ENCODE assay signal across 15 cellular contexts in the genomic region with DNA sequence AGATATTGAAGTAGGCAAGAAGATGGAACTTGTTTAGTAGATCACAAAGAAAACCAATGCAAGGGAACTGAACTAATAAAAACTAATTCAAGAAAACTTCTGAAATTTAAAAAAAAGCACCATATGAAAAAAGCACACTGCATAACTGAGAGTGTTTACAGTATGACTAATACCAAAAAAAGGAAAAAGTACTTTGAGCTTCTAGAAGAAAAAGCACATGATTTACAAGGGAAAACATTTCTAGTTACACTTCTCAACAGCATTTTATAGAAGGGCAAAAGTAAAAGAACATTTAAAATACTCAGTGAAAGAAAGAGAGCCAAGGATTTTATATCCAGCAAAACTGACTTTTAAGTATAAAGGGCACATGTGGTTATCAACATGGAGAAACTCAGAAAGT.
DNase-seq lines count a peak whose midpoint lies in the region; ATAC-seq and TF ChIP-seq lines count a peak whose summit lies in the region.
"Had no signal": no experiment of that assay in that cellular context is flagged by ENCODE, and none has a peak within 500 bp of the region (broad histone marks: within the 10 kb centered on the region; RNA-seq: fewer than 3 reads in every experiment).

No MANE protein-coding gene starts in this region.

- no peak overlapping the region for H2BK20ac ChIP-seq in IMR-90 (ENCODE audit: low read depth, low read length)

- H3K79me1 ChIP-seq in IMR-90 (ENCODE audit: low read depth in 1 of 2, low read length in 2 of 2): no peaks in the 10 kb centered on the region

- H3K23ac ChIP-seq in IMR-90 (ENCODE audit: low read depth, low read length): no peak overlapping the region

- H3K14ac ChIP-seq in IMR-90 (replicated peaks; ENCODE audit: low read depth, low read length): no peak overlapping the region

- dilution Hi-C loops in IMR-90 (cut with HindIII; ENCODE audit: low sequenced_read_pairs, unreplicated experiment): no loop called here

- H3K9ac ChIP-seq in IMR-90 (ENCODE audit: low read depth, low read length): no peak overlapping the region
- H3K9ac ChIP-seq: BLaER1 had no signal

- no peak overlapping the region for H3K4me3 ChIP-seq in BJ (ENCODE audit: low read depth, low read length)
- H3K4me3 ChIP-seq in IMR-90 (ENCODE audit: insufficient read depth, low read depth, low read length): no peak overlapping the region
- H3K4me3 ChIP-seq in choroid plexus epithelial cell (ENCODE audit: low read depth, low read length): no peak overlapping the region
- no peak overlapping the region for H3K4me3 ChIP-seq in left lung
- H3K4me3 ChIP-seq: BLaER1, lung, Peyer's patch had no signal

- peaks cover 2% of the 10 kb centered on the region; the same call in 1 of the 2 replicates for H3K9me3 ChIP-seq in IMR-90 (ENCODE audit: control insufficient read depth, insufficient read depth, low read length)
- peaks cover 0 to 2% of the 10 kb centered on the region in 2 donors for H3K9me3 ChIP-seq in left lung
- H3K9me3 ChIP-seq: Peyer's patch had no signal

- POLR2A ChIA-PET in BJ (lab: Charles Lee) (interaction anchor here (0.6 kb wide), 1 partner anchor 118 kb away, joined by 7 read pairs; no protein-coding TSS in a partner anchor), IMR-90 (lab: Charles Lee; ENCODE audit: unreplicated experiment) (interaction anchor here (0.5 kb wide), 1 partner anchor 166 kb away, joined by 3 read pairs; no protein-coding TSS in a partner anchor)

- H2BK5ac ChIP-seq in IMR-90 (ENCODE audit: low read depth, low read length, poor library complexity, severe bottlenecking): peak overlapping the region; percentile 80

- BruUV-seq in IMR-90 (replicated peaks; lab: Mats Ljungman, UMichigan): no TSS peak

- intact Hi-C loops in IMR-90 (cut with micrococcal nuclease): no loop called here
- intact Hi-C loops in left lung (cut with DNase I): no loop called here

- peak; percentile 39 for DNase-seq in BJ (ENCODE audit: low read depth)
- DNase-seq in IMR-90: peak; percentile 74
- DNase-seq in choroid plexus epithelial cell (ENCODE audit: low read depth): peak; percentile 78
- no peak for DNase-seq in left lung
- no peak for DNase-seq in DMS79 (lab: John Stamatoyannopoulos, UW)
- no peak for DNase-seq in activated T-cell treated with anti-CD3 and anti-CD28 coated beads, Interleukin-2, amount 50 U/mL, for 1 hour
- DNase-seq in NCI-H345 (lab: John Stamatoyannopoulos, UW): no peak
- DNase-seq: DMS153; naive thymus-derived CD4-positive, alpha-beta T cell; NCI-H2107; NCI-H69; Peyer's patch had no signal

- no peak overlapping the region for H4K8ac ChIP-seq in IMR-90 (ENCODE audit: low read depth in 2 of 2, low read length in 2 of 2)

- no peak overlapping the region for H2AFZ ChIP-seq in IMR-90 (replicated peaks; ENCODE audit: low read length, poor library complexity)

- H3K56ac ChIP-seq in IMR-90 (ENCODE audit: extremely low read depth, insufficient read depth, low read length): no peak overlapping the region

- in situ Hi-C loops in IMR-90 (cut with MboI; ENCODE audit: low sequenced_read_pairs): no loop called here

- peak overlapping the region; percentile 88 for H3K18ac ChIP-seq in IMR-90 (ENCODE audit: low read depth, low read length)

- CTCF ChIA-PET in BJ (lab: Yijun Ruan, JAX) (no interaction called here), IMR-90 (lab: Yijun Ruan, JAX) (no interaction called here)

- ATAC-seq in IMR-90 (ENCODE audit: low read depth): peak; percentile 81
- ATAC-seq in left lung: peak; percentile 33
- ATAC-seq in GM21390 (IDR thresholded peaks at IDR 0.05; ENCODE audit: unreplicated experiment): no peak
- ATAC-seq: naive thymus-derived CD4-positive, alpha-beta T cell had no signal

- H3K36me3 ChIP-seq in BJ (ENCODE audit: control insufficient read depth, insufficient read depth, low read length) (no peaks in the 10 kb centered on the region), IMR-90 (ENCODE audit: control insufficient read depth, insufficient read depth, low read length) (no peaks in the 10 kb centered on the region), left lung (no peaks in the 10 kb centered on the region)
- H3K36me3 ChIP-seq: BLaER1, Peyer's patch had no signal

- H4K20me1 ChIP-seq in IMR-90 (ENCODE audit: insufficient read depth, low read length): no peaks in the 10 kb centered on the region
- H4K20me1 ChIP-seq: BLaER1 had no signal

- no peak overlapping the region for H3K4ac ChIP-seq in IMR-90 (ENCODE audit: low read depth, low read length)

- peak overlapping the region; percentile 87 for H4K5ac ChIP-seq in IMR-90 (ENCODE audit: low read depth, low read length)

- H3K4me1 ChIP-seq in IMR-90 (ENCODE audit: control insufficient read depth, insufficient read depth, low read length) (peaks cover 7% of the 10 kb centered on the region), left lung (no peaks in the 10 kb centered on the region)
- H3K4me1 ChIP-seq: BLaER1, Peyer's patch had no signal

- no peak for TF ChIP-seq CTCF in BJ (IDR thresholded peaks at IDR 0.05; ENCODE audit: insufficient read depth, low read depth, low read length)
- no peak for TF ChIP-seq CTCF in IMR-90 (conservative IDR thresholded peaks at IDR 0.05; ENCODE audit: low read depth, low read length)
- TF ChIP-seq CTCF in choroid plexus epithelial cell (conservative IDR thresholded peaks at IDR 0.05; ENCODE audit: low read depth, low read length): no peak
- no peak for TF ChIP-seq CTCF in left lung (IDR thresholded peaks at IDR 0.05)

- peak overlapping the region; percentile 50; the same call in 1 of the 2 replicates for H3K4me2 ChIP-seq in IMR-90 (ENCODE audit: low read depth, low read length)
- H3K4me2 ChIP-seq: BLaER1 had no signal

- no peak overlapping the region for H2AK5ac ChIP-seq in IMR-90 (ENCODE audit: low read depth, low read length)

- TF ChIP-seq POLR2A in IMR-90 (IDR thresholded peaks at IDR 0.05; ENCODE audit: low read depth, low read length): no peak

- H3K27me3 ChIP-seq in BJ (ENCODE audit: control insufficient read depth, insufficient read depth, low read length) (no peaks in the 10 kb centered on the region), IMR-90 (ENCODE audit: control insufficient read depth, insufficient read depth, low read length) (no peaks in the 10 kb centered on the region), left lung (no peaks in the 10 kb centered on the region)
- H3K27me3 ChIP-seq: BLaER1, Peyer's patch had no signal

- no peak overlapping the region for H2AK9ac ChIP-seq in IMR-90 (replicated peaks; ENCODE audit: low read depth, low read length, poor library complexity)

- H2BK15ac ChIP-seq in IMR-90 (ENCODE audit: low read depth, low read length): no peak overlapping the region

- H3K27ac ChIP-seq in IMR-90 (ENCODE audit: insufficient read depth, low read length): peak overlapping the region; percentile 50; the same call in 1 of the 2 replicates
- H3K27ac ChIP-seq in left lung: no peak overlapping the region
- H3K27ac ChIP-seq: BLaER1, Peyer's patch had no signal

- H2BK120ac ChIP-seq in IMR-90 (ENCODE audit: low read depth, low read length): no peak overlapping the region

- TF ChIP-seq RAD21 in IMR-90 (IDR thresholded peaks at IDR 0.05; ENCODE audit: low read length): no peak

- no peaks in the 10 kb centered on the region for H3K9me1 ChIP-seq in IMR-90 (ENCODE audit: insufficient read depth, low read length)

- no peak overlapping the region for H4K91ac ChIP-seq in IMR-90 (ENCODE audit: insufficient read depth, low read depth, low read length)

TF ChIP-seq in IMR-90, 13 proteins besides CTCF, POLR2A, EP300 and RAD21:
- TF ChIP-seq MAFK (IDR thresholded peaks at IDR 0.05; ENCODE audit: low read depth, low read length) (no peak), MXI1 (IDR thresholded peaks at IDR 0.05; ENCODE audit: borderline replicate concordance, low read depth, low read length) (no peak), CEBPB (IDR thresholded peaks at IDR 0.05; ENCODE audit: low read depth, low read length) (no peak), FOS (IDR thresholded peaks at IDR 0.05; ENCODE audit: low read depth, low read length) (peak; percentile 26; the same call in 1 of the 2 replicates)

Comparison
In these comparisons a context has a peak if more than half of its experiments do, and no peak if none do; other contexts are left out.
1. DNase-seq: peak in BJ (single experiment), IMR-90 (single experiment) and choroid plexus epithelial cell (single experiment); none in left lung (0 of 2), DMS79 (single experiment), activated T-cell treated with anti-CD3 and anti-CD28 coated beads, Interleukin-2, amount 50 U/mL, for 1 hour (single experiment) and NCI-H345 (single experiment).